Comparison of ENCODE assay signal across 20 cellular contexts in the genomic region with DNA sequence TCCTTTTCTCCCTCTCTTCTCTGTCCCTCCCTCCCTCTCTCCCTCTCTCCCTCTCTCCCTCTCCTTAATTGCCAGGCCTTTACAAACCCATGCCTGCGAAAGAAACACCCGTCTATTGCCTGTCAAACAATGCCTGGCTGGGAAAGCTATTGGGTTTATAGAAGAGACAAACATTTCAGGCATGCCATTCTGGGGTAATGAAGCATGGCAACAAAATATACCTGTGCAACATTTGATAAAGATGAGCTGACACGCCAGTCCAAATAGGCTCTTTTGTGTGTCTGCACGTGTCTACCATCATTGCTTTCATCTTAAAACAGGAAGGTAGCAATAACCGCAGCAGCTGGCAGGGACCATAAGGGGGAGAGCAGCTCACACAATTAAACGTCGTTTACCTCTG.
DNase-seq lines count a peak whose midpoint lies in the region; ATAC-seq, FAIRE-seq and TF ChIP-seq lines count a peak whose summit lies in the region.
"Had no signal": no experiment of that assay in that cellular context is flagged by ENCODE, and none has a peak within 500 bp of the region (broad histone marks: within the 10 kb centered on the region; RNA-seq: fewer than 3 reads in every experiment).

No MANE protein-coding gene starts in this region.

- no peak for TF ChIP-seq EP300 in H1 (IDR thresholded peaks at IDR 0.05; ENCODE audit: borderline replicate concordance in 1 of 2, low read depth in 2 of 2, low read length in 2 of 2)

- H3K23ac ChIP-seq in H1 (ENCODE audit: insufficient read length), result no peak overlapping the region

- no peak overlapping the region for H3K56ac ChIP-seq in H1 (replicated peaks; ENCODE audit: insufficient read length, low read depth, low read length)

- H2AK5ac ChIP-seq in H1 (ENCODE audit: low read depth, low read length), result no peak overlapping the region

- no peak; a peak in 1 of 4 replicates for TF ChIP-seq RAD21 in H1 (IDR thresholded peaks at IDR 0.05 in 1 of 2, conservative IDR thresholded peaks at IDR 0.05 in 1 of 2; ENCODE audit: low read depth in 2 of 2, low read length in 2 of 2)

- H2BK5ac ChIP-seq in H1 (ENCODE audit: low read depth, low read length), result no peak overlapping the region

- no peak overlapping the region for H4K91ac ChIP-seq in H1 (replicated peaks; ENCODE audit: insufficient read length, low read length)

- CTCF ChIA-PET in H1 (lab: Charles Lee; ENCODE audit: partially characterized antibody), result interaction anchor here (0.6 to 1.6 kb wide), 4 partner anchors 10 to 1919 kb away, joined by 3 to 8 read pairs (median 4); no protein-coding TSS in a partner anchor

- H3K9me3 ChIP-seq in H1 (ENCODE audit: insufficient read depth in 2 of 2, low read depth in 1 of 2, low read length in 1 of 2), result 0 out of 4 replicates have a peak, but pooled peaks cover 0 to 3% of the 10 kb centered on the region in 2 experiments
- H3K9me3 ChIP-seq: SK-N-SH, vagina had no signal

- H2BK20ac ChIP-seq in H1 (ENCODE audit: low read length), result no peak overlapping the region

- H2BK120ac ChIP-seq in H1 (replicated peaks; ENCODE audit: low read depth, low read length), result no peak overlapping the region

- H3K4me2 ChIP-seq in H1 (ENCODE audit: insufficient read depth in 1 of 2, low read depth in 2 of 2, low read length in 2 of 2), result peak overlapping the region in 1 of 2 experiments; percentile 13; a peak in 1 of 4 replicates
- H3K4me2 ChIP-seq: SK-N-SH had no signal

- DNase-seq in DMS153 (lab: John Stamatoyannopoulos, UW) (peak; percentile 98), NB4 (ENCODE audit: low read depth) (peak; percentile 10), NCI-H2227 (lab: John Stamatoyannopoulos, UW; ENCODE audit: unreplicated experiment) (peak; percentile 18), H1 (ENCODE audit: low read depth in 1 of 2, low spot score in 2 of 2) (no peak), DMS53 treated with DMSO at 0.1 percent for 48 hours (lab: John Stamatoyannopoulos, UW; ENCODE audit: unreplicated experiment) (no peak), kidney glomerular epithelial cell (lab: John Stamatoyannopoulos, UW) (no peak)
- DNase-seq: activated CD8-positive, alpha-beta memory T cell treated with anti-CD3 and anti-CD28 coated beads, Interleukin-2, amount 50 U/mL, for 48 hours; activated naive CD8-positive, alpha-beta T cell treated with anti-CD3 and anti-CD28 coated beads for 36 hours; EL; GOT3; hippocampal formation; left ventricle myocardium superior; nephron progenitor cell; SK-N-SH; stimulated activated naive CD4-positive, alpha-beta T cell treated with Interleukin-2 at 50 U/mL for 16 hours had no signal

- H2BK12ac ChIP-seq in H1 (ENCODE audit: low read depth, low read length), result no peak overlapping the region

- no peak overlapping the region for H3K27ac ChIP-seq in H1 (ENCODE audit: low read depth, low read length)
- H3K27ac ChIP-seq: vagina had no signal

- H3K4me1 ChIP-seq in H1 (replicated peaks in 1 of 4; ENCODE audit: control insufficient read depth in 3 of 4, insufficient read depth in 4 of 4, low read length in 3 of 4), result no peaks in the 10 kb centered on the region; a peak in 1 of 7 replicates
- H3K4me1 ChIP-seq: vagina had no signal

- ATAC-seq in HG03442 (IDR thresholded peaks at IDR 0.05; ENCODE audit: unreplicated experiment), result no peak
- ATAC-seq in HG02885 (IDR thresholded peaks at IDR 0.05; ENCODE audit: poor library complexity, unreplicated experiment), result no peak
- ATAC-seq: esophagus mucosa, left ventricle myocardium superior, sciatic nerve had no signal

- H4K20me1 ChIP-seq in H1 (replicated peaks in 1 of 2; ENCODE audit: control insufficient read depth in 1 of 2, insufficient read depth in 2 of 2, low read length in 2 of 2), result no peaks in the 10 kb centered on the region

- H4K5ac ChIP-seq in H1 (ENCODE audit: insufficient read length, low read depth, low read length), result no peak overlapping the region

- H3K27me3 ChIP-seq in H1 (replicated peaks in 1 of 4; ENCODE audit: control insufficient read depth in 3 of 4, extremely low read depth in 1 of 4, insufficient read depth in 3 of 4, low read length in 3 of 4), result no peaks in the 10 kb centered on the region
- H3K27me3 ChIP-seq: vagina had no signal

- H2AFZ ChIP-seq in H1 (ENCODE audit: low read length), result peak overlapping the region; percentile 73; the same call in 1 of the 2 replicates

- no peak for TF ChIP-seq CTCF in NB4 (IDR thresholded peaks at IDR 0.05; ENCODE audit: low read depth, low read length)
- peak in 1 of 3 experiments; percentile 2; a peak in 2 of 4 replicates for TF ChIP-seq CTCF in H1 (IDR thresholded peaks at IDR 0.05; ENCODE audit: control extremely low read depth in 1 of 3, insufficient read depth in 1 of 3, low read depth in 1 of 3, low read length in 3 of 3)

- no peak overlapping the region for H2BK15ac ChIP-seq in H1 (ENCODE audit: low read length)

- no peaks in the 10 kb centered on the region for H3K23me2 ChIP-seq in H1 (ENCODE audit: low read depth, low read length)

- no peak for FAIRE-seq in H1 (lab: Jason Lieb, UNC)

- no peaks in the 10 kb centered on the region for H3K79me2 ChIP-seq in H1 (ENCODE audit: control insufficient read depth in 1 of 2, insufficient read depth in 2 of 2, low read length in 2 of 2)

- H3K79me1 ChIP-seq in H1 (ENCODE audit: low read depth, low read length), result no peaks in the 10 kb centered on the region

- POLR2A ChIA-PET in H1 (lab: Charles Lee; ENCODE audit: partially characterized antibody), result no interaction called here

- TF ChIP-seq POLR2A in NB4 (IDR thresholded peaks at IDR 0.05; ENCODE audit: extremely low read depth, insufficient read length), result no peak
- no peak for TF ChIP-seq POLR2A in H1 (IDR thresholded peaks at IDR 0.05; ENCODE audit: control extremely low read depth in 1 of 2, low read depth in 2 of 2, low read length in 2 of 2)

- H3K4me3 ChIP-seq in NB4 (ENCODE audit: low read depth, low read length) (no peak overlapping the region), H1 (ENCODE audit: extremely low read depth in 1 of 4, insufficient read depth in 2 of 4, low read depth in 3 of 4, low read length in 4 of 4) (no peak overlapping the region)
- H3K4me3 ChIP-seq: vagina had no signal

- no peak overlapping the region for H4K8ac ChIP-seq in H1 (ENCODE audit: extremely low read depth, insufficient read depth, low read length)

- no peak overlapping the region for H3K18ac ChIP-seq in H1 (ENCODE audit: extremely low read depth, low read length)

- H3K4ac ChIP-seq in H1 (replicated peaks; ENCODE audit: insufficient read length, low read depth, low read length), result no peak overlapping the region

- H3K36me3 ChIP-seq in H1 (ENCODE audit: control insufficient read depth in 2 of 4, insufficient read depth in 4 of 4, low read length in 3 of 4), result no peaks in the 10 kb centered on the region
- H3K36me3 ChIP-seq: vagina had no signal

- WGBS in H1 (ENCODE audit: extremely low coverage in 1 of 2, insufficient coverage in 1 of 2, insufficient read length in 1 of 2, insufficient replicate concordance in 2 of 2, low coverage in 1 of 2, low lambda C conversion rate in 2 of 2, missing lambda C conversion rate in 1 of 2), 2 experiments, result 76% methylated on average over 7 of the region's 7 CpGs; no CpG with 5 or more reads in 1 of the 2 experiments

- H3K14ac ChIP-seq in H1 (ENCODE audit: insufficient read length), result no peak overlapping the region

- no peak overlapping the region for H3K9ac ChIP-seq in H1 (replicated peaks in 1 of 4; ENCODE audit: extremely low read depth in 1 of 4, low read depth in 3 of 4, low read length in 3 of 4)
- H3K9ac ChIP-seq: SK-N-SH had no signal

TF ChIP-seq in H1, 55 proteins besides CTCF, POLR2A, EP300 and RAD21:
- TF ChIP-seq YY1 (IDR thresholded peaks at IDR 0.05; ENCODE audit: low read depth, low read length) (no peak), SP1 (IDR thresholded peaks at IDR 0.05; ENCODE audit: low read depth, low read length) (no peak), HDAC2 (IDR thresholded peaks at IDR 0.05; ENCODE audit: borderline replicate concordance in 1 of 2, low read depth in 2 of 2, low read length in 2 of 2) (no peak)
- TF ChIP-seq, protein P1, sequence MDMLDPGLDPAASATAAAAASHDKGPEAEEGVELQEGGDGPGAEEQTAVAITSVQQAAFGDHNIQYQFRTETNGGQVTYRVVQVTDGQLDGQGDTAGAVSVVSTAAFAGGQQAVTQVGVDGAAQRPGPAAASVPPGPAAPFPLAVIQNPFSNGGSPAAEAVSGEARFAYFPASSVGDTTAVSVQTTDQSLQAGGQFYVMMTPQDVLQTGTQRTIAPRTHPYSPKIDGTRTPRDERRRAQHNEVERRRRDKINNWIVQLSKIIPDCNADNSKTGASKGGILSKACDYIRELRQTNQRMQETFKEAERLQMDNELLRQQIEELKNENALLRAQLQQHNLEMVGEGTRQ (IDR thresholded peaks at IDR 0.05; ENCODE audit: low read length), result no peak
- TF ChIP-seq, protein P2, sequence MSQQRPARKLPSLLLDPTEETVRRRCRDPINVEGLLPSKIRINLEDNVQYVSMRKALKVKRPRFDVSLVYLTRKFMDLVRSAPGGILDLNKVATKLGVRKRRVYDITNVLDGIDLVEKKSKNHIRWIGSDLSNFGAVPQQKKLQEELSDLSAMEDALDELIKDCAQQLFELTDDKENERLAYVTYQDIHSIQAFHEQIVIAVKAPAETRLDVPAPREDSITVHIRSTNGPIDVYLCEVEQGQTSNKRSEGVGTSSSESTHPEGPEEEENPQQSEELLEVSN (IDR thresholded peaks at IDR 0.05), result no peak

Comparison
In these comparisons a context has a peak if more than half of its experiments do, and no peak if none do; other contexts are left out.
1. DNase-seq: peak in DMS153 (single experiment), NB4 (single experiment) and NCI-H2227 (single experiment); none in H1 (0 of 2), DMS53 treated with DMSO at 0.1 percent for 48 hours (single experiment) and kidney glomerular epithelial cell (single experiment).